Comparison of ENCODE assay signal across 8 cellular contexts in genomic region chr11:47552581-47553416, GRCh38. TPM values are rescaled to one million over a fixed set of nuclear protein-coding genes. Genes with fewer than 3 reads are reported as not detected.
DNase-seq lines count a peak whose midpoint lies in the region; ATAC-seq and TF ChIP-seq lines count a peak whose summit lies in the region.

TSS of gene CELF1 (minus strand) at chr11:47553132. CDS start at chr11:47499523, 53,609 bp downstream.

- H3K4me1 Mint-ChIP-seq in activated naive CD4-positive, alpha-beta T cell treated with anti-CD3 and anti-CD28 coated beads, Interleukin-2, amount 50 U/mL, for 24 hours = peaks cover 43% of the 10 kb centered on the region

- H3K27ac ChIP-seq in osteoblast (ENCODE audit: low read depth, low read length) = peak within 1 kb of the TSS; percentile 88
- H3K27ac ChIP-seq in testis = peak within 1 kb of the TSS; percentile 91 to 95

- H3K27me3 ChIP-seq in osteoblast (ENCODE audit: insufficient read depth, low read length) (no peaks in the 10 kb centered on the region), testis (no peaks in the 10 kb centered on the region)

- no peaks in the 10 kb centered on the region for H3K9me3 Mint-ChIP-seq in activated naive CD4-positive, alpha-beta T cell treated with anti-CD3 and anti-CD28 coated beads, Interleukin-2, amount 50 U/mL, for 24 hours

- peak within 1 kb of the TSS; percentile 97 for H3K4me3 Mint-ChIP-seq in activated naive CD4-positive, alpha-beta T cell treated with anti-CD3 and anti-CD28 coated beads, Interleukin-2, amount 50 U/mL, for 24 hours

- peak within 1 kb of the TSS; percentile 90 for H3K4me2 ChIP-seq in osteoblast (ENCODE audit: insufficient read depth, low read length)

- peak within 1 kb of the TSS; percentile 98 for H2AFZ ChIP-seq in osteoblast (ENCODE audit: low read length)

- no peak for TF ChIP-seq POLR2A in testis (IDR thresholded peaks at IDR 0.05)

- H3K4me1 ChIP-seq in osteoblast (ENCODE audit: insufficient read depth, low read length) = peaks cover 15% of the 10 kb centered on the region
- peaks cover 16% of the 10 kb centered on the region for H3K4me1 ChIP-seq in testis

- H4K20me1 ChIP-seq in osteoblast (ENCODE audit: insufficient read depth, low read length) = peaks cover 29% of the 10 kb centered on the region

- peak within 1 kb of the TSS; percentile 96 for H3K4me3 ChIP-seq in GM12864 (ENCODE audit: low read depth, low read length)
- peak within 1 kb of the TSS; percentile 97 for H3K4me3 ChIP-seq in osteoblast (ENCODE audit: insufficient read depth, low read length)
- H3K4me3 ChIP-seq in testis = peak within 1 kb of the TSS; percentile 90 to 92

- peak; percentile 64 for DNase-seq in GM12864 (ENCODE audit: low read depth)
- peak; percentile 88 for DNase-seq in NCI-H1092 (lab: John Stamatoyannopoulos, UW)
- no peak for DNase-seq in glomerular endothelial cell (ENCODE audit: extremely low read depth, low read depth, low spot score)
- peak; percentile 97 for DNase-seq in osteoblast (ENCODE audit: insufficient read length, low spot score, missing footprints)
- DNase-seq in testis = peak; percentile 95

- peaks cover 16% of the 10 kb centered on the region for H3K36me3 Mint-ChIP-seq in activated naive CD4-positive, alpha-beta T cell treated with anti-CD3 and anti-CD28 coated beads, Interleukin-2, amount 50 U/mL, for 24 hours

- peaks cover 52% of the 10 kb centered on the region for H3K79me2 ChIP-seq in osteoblast (ENCODE audit: insufficient read depth, low read length)

- no peaks in the 10 kb centered on the region for H3K27me3 Mint-ChIP-seq in activated naive CD4-positive, alpha-beta T cell treated with anti-CD3 and anti-CD28 coated beads, Interleukin-2, amount 50 U/mL, for 24 hours

- intact Hi-C loops in testis (cut with DNase I; ENCODE audit: low total_unique reads) = no loop called here

- H3K9me3 ChIP-seq in osteoblast (ENCODE audit: low read depth, low read length) (no peaks in the 10 kb centered on the region), testis (no peaks in the 10 kb centered on the region)

- H3K36me3 ChIP-seq in osteoblast (ENCODE audit: insufficient read depth, low read length) (peaks cover 3% of the 10 kb centered on the region), testis (ENCODE audit: low read depth, missing control alignments) (no peaks in the 10 kb centered on the region)

- ATAC-seq in HG02610 (IDR thresholded peaks at IDR 0.05; ENCODE audit: unreplicated experiment) = peak; percentile 89
- ATAC-seq in SK-N-SH treated with all-trans-retinoic acid at 6 μM for 48 hours = peak; percentile 93

- H3K27ac Mint-ChIP-seq in activated naive CD4-positive, alpha-beta T cell treated with anti-CD3 and anti-CD28 coated beads, Interleukin-2, amount 50 U/mL, for 24 hours = peak within 1 kb of the TSS; percentile 97

- 0% methylated on average over 9 to 77 of the region's 88 CpGs for WGBS in testis, 2 donors

- TF ChIP-seq CTCF in GM12864 (IDR thresholded peaks at IDR 0.05; ENCODE audit: low read depth, low read length, missing control alignments) = peak; percentile 90
- TF ChIP-seq CTCF in osteoblast (IDR thresholded peaks at IDR 0.05; ENCODE audit: extremely low read depth, low read depth, low read length) = peak; percentile 72
- peak; percentile 87 to 97 (median 89) for TF ChIP-seq CTCF in testis (IDR thresholded peaks at IDR 0.05)

TF ChIP-seq in SK-N-SH treated with all-trans-retinoic acid at 6 μM for 48 hours, 23 proteins besides CTCF, POLR2A, EP300 and RAD21:
- TF ChIP-seq CREB5 (CRISPR knock-in tag; IDR thresholded peaks at IDR 0.05; ENCODE audit: low read depth) = no peak
- no peak for TF ChIP-seq TSHZ2 (CRISPR knock-in tag; IDR thresholded peaks at IDR 0.05)
- TF ChIP-seq TOX (CRISPR knock-in tag; IDR thresholded peaks at IDR 0.05; ENCODE audit: borderline replicate concordance) = no peak
- no peak for TF ChIP-seq OSR1 (CRISPR knock-in tag; IDR thresholded peaks at IDR 0.05)
- TF ChIP-seq CSRNP3 (CRISPR knock-in tag; IDR thresholded peaks at IDR 0.05) = no peak
- no peak for TF ChIP-seq PATZ1 (CRISPR knock-in tag; IDR thresholded peaks at IDR 0.05; ENCODE audit: borderline replicate concordance)
- no peak for TF ChIP-seq ISL1 (CRISPR knock-in tag; IDR thresholded peaks at IDR 0.05)
- no peak for TF ChIP-seq ZNF8 (CRISPR knock-in tag; IDR thresholded peaks at IDR 0.05)
- TF ChIP-seq ZNF565 (CRISPR knock-in tag; conservative IDR thresholded peaks at IDR 0.05; ENCODE audit: low read depth) = no peak
- no peak for TF ChIP-seq ZC3H10 (CRISPR knock-in tag; IDR thresholded peaks at IDR 0.05)

RNA-seq across cellular contexts. Expression of gene CELF1, which starts in this region (rescaled TPM):
- total RNA-seq in glomerular endothelial cell = 60.1 and 106 TPM in 2 replicates
- total RNA-seq in osteoblast = 136 and 148 TPM in 2 replicates
- total RNA-seq in testis = 100 to 1,000 TPM; 193 to 208 TPM
- polyA plus RNA-seq in testis (ENCODE audit: insufficient read depth, low read depth, low replicate concordance) = 74.3 TPM
